ENCODE assay signal across 15 cellular contexts in genomic region chr5:60916646-60917045, GRCh38. TPM values are rescaled to one million over a fixed set of nuclear protein-coding genes. Genes with fewer than 3 reads are reported as not detected.
DNase-seq lines count a peak whose midpoint lies in the region; ATAC-seq and TF ChIP-seq lines count a peak whose summit lies in the region.
"Had no signal": no experiment of that assay in that cellular context is flagged by ENCODE, and none has a peak within 500 bp of the region (broad histone marks: within the 10 kb centered on the region; RNA-seq: fewer than 3 reads in every experiment).

No MANE protein-coding gene starts in this region.

- H4K20me1 ChIP-seq in GM23248 (ENCODE audit: insufficient read depth) (no peaks in the 10 kb centered on the region), PC-9 (ENCODE audit: insufficient read depth) (no peaks in the 10 kb centered on the region)

- H3K9me3 ChIP-seq in GM23248 (ENCODE audit: low read depth) (no peaks in the 10 kb centered on the region), RWPE2 (ENCODE audit: severe bottlenecking) (no peaks in the 10 kb centered on the region), PC-9 (ENCODE audit: insufficient read depth, low read depth) (no peaks in the 10 kb centered on the region), right lobe of liver (no peaks in the 10 kb centered on the region)

- intact Hi-C loops in PC-9 (cut with micrococcal nuclease; ENCODE audit: unreplicated experiment) (no loop called here), right lobe of liver (cut with DNase I) (no loop called here)

- H3F3A ChIP-seq in GM23248 (ENCODE audit: insufficient read depth) (no peaks in the 10 kb centered on the region), PC-9 (ENCODE audit: insufficient read depth, low read depth) (no peaks in the 10 kb centered on the region)

- peak; percentile 63; the same call in 2 of the 3 replicates for ATAC-seq in RWPE2 (ENCODE audit: low read depth)
- no peak for ATAC-seq in right lobe of liver

- BruUV-seq in PC-9 (replicated peaks; lab: Mats Ljungman, UMichigan): no TSS peak

- in situ Hi-C loops in GM23248 (cut with MboI): no loop called here

- H3K9ac ChIP-seq in GM23248: no peak overlapping the region

- H3K36me3 ChIP-seq in GM23248 (ENCODE audit: low read depth) (peaks cover 18% of the 10 kb centered on the region), RWPE2 (ENCODE audit: low read depth) (peaks cover 41% of the 10 kb centered on the region), PC-9 (ENCODE audit: low read depth) (no peaks in the 10 kb centered on the region), right lobe of liver (no peaks in the 10 kb centered on the region)

- no peak overlapping the region for H2AFZ ChIP-seq in GM23248
- no peak overlapping the region for H2AFZ ChIP-seq in PC-9

- no peaks in the 10 kb centered on the region for H3K9me2 ChIP-seq in GM23248 (ENCODE audit: insufficient read depth)
- no peaks in the 10 kb centered on the region for H3K9me2 ChIP-seq in PC-9 (ENCODE audit: insufficient read depth)

- H3K27me3 ChIP-seq in GM23248 (replicated peaks; ENCODE audit: insufficient read depth) (no peaks in the 10 kb centered on the region), RWPE2 (ENCODE audit: insufficient read depth, poor library complexity, severe bottlenecking) (no peaks in the 10 kb centered on the region), PC-9 (ENCODE audit: insufficient read depth, low read depth) (no peaks in the 10 kb centered on the region), right lobe of liver (no peaks in the 10 kb centered on the region)

- DNase-seq in GM23248 (peak; percentile 55), RWPE2 (ENCODE audit: low spot score) (no peak), fibroblast of peridontal ligament (ENCODE audit: extremely low read depth) (peak; percentile 12), non-pigmented ciliary epithelial cell (ENCODE audit: low read depth) (peak; percentile 14), cerebellar cortex (ENCODE audit: low spot score) (no peak), PC-9 (no peak), right lobe of liver (no peak)
- DNase-seq: Calu3; CD4-positive, alpha-beta memory T cell; NCI-H1417; NCI-H187 treated with DMSO at 0.1 percent for 48 hours; NCI-H345; NCI-H526 treated with DMSO at 0.1 percent for 48 hours; NK-92 treated with Interleukin-12 subunit alpha and Interleukin-12 subunit beta, amount 100 ng/mL, for 24 hours; SW 1271 had no signal

- H3K4me2 ChIP-seq in GM23248 (ENCODE audit: unreplicated experiment): peak overlapping the region; percentile 8
- no peak overlapping the region for H3K4me2 ChIP-seq in PC-9

- H3K27ac ChIP-seq in GM23248: no peak overlapping the region
- no peak overlapping the region for H3K27ac ChIP-seq in RWPE2 (ENCODE audit: poor library complexity, severe bottlenecking)
- H3K27ac ChIP-seq in PC-9: no peak overlapping the region
- H3K27ac ChIP-seq in right lobe of liver: no peak overlapping the region

- TF ChIP-seq POLR2A in right lobe of liver (IDR thresholded peaks at IDR 0.05): no peak

- H3K4me3 ChIP-seq in GM23248 (no peak overlapping the region), RWPE2 (ENCODE audit: severe bottlenecking) (no peak overlapping the region), PC-9 (no peak overlapping the region), right lobe of liver (no peak overlapping the region)

- peaks cover 6% of the 10 kb centered on the region; the same call in 1 of the 2 replicates for H3K4me1 ChIP-seq in GM23248 (ENCODE audit: insufficient read depth)
- H3K4me1 ChIP-seq in RWPE2 (ENCODE audit: insufficient read depth, poor library complexity, severe bottlenecking): no peaks in the 10 kb centered on the region
- no peaks in the 10 kb centered on the region for H3K4me1 ChIP-seq in PC-9 (replicated peaks; ENCODE audit: insufficient read depth)
- no peaks in the 10 kb centered on the region for H3K4me1 ChIP-seq in right lobe of liver

- POLR2A ChIA-PET in PC-9 (lab: Charles Lee; ENCODE audit: unreplicated experiment): no interaction called here

- TF ChIP-seq CTCF in RWPE2 (IDR thresholded peaks at IDR 0.05; ENCODE audit: poor library complexity, severe bottlenecking): no peak
- no peak for TF ChIP-seq CTCF in PC-9 (conservative IDR thresholded peaks at IDR 0.05)
- no peak for TF ChIP-seq CTCF in right lobe of liver (IDR thresholded peaks at IDR 0.05)

- CTCF ChIA-PET in PC-9 (lab: Charles Lee): no interaction called here

- H3K79me2 ChIP-seq in GM23248 (ENCODE audit: insufficient read depth) (no peaks in the 10 kb centered on the region), PC-9 (ENCODE audit: low read depth) (no peaks in the 10 kb centered on the region)

RNA-seq across cellular contexts. Expression of gene ERCC8, which starts 28.2 kb away (rescaled TPM):
- 15.5 and 26.8 TPM in 2 replicates for total RNA-seq in GM23248 (2014; rRNA removed; shearing (Covaris generic))
- polyA plus RNA-seq in GM23248 (2016; fragmentation: Nextera tagmentation; extraction: Ambion mirVana): 11.2 and 12.7 TPM in 2 replicates
- 8.7 and 13.0 TPM in 2 replicates for total RNA-seq in PC-9 (2021)
- 10 to 100 TPM in 1 of 6 experiments, 1 to 10 TPM in 5; 4.0 to 10.7 (median 4.5) TPM for total RNA-seq in right lobe of liver

RNA-seq across cellular contexts. Expression of gene NDUFAF2, which starts 28.4 kb away (rescaled TPM):
- total RNA-seq in GM23248 (2014; rRNA removed; shearing (Covaris generic)): 28.9 and 30.2 TPM in 2 replicates
- 67.0 and 71.5 TPM in 2 replicates for polyA plus RNA-seq in GM23248 (2016; fragmentation: Nextera tagmentation; extraction: Ambion mirVana)
- total RNA-seq in PC-9 (2021): 20.7 and 42.7 TPM in 2 replicates
- total RNA-seq in right lobe of liver: 10 to 100 TPM in 5 of 6 experiments, 1 to 10 TPM in 1; 8.4 to 30.1 (median 11.8) TPM

Comparison
In these comparisons a context has a peak if more than half of its experiments do, and no peak if none do; other contexts are left out.
1. DNase-seq: peak in GM23248 (single experiment), fibroblast of peridontal ligament (single experiment) and non-pigmented ciliary epithelial cell (single experiment); none in RWPE2 (single experiment), cerebellar cortex (single experiment), PC-9 (0 of 2) and right lobe of liver (0 of 3).